Comparison of ENCODE assay signal across 24 cellular contexts in genomic region chr3:193130576-193130975, GRCh38.
"Had no signal": no experiment of that assay in that cellular context is flagged by ENCODE, and none has a peak within 500 bp of the region (broad histone marks: within the 10 kb centered on the region; RNA-seq: fewer than 3 reads in every experiment).

No MANE protein-coding gene starts in this region.

- H3K4me2 ChIP-seq: SK-N-SH had no signal

- FAIRE-seq: RCC 7860 had no signal

- H3K4me3 Mint-ChIP-seq: IgD-negative memory B cell had no signal

- H3K9me3 ChIP-seq: SJSA1, SK-N-SH had no signal

- H3K36me3 Mint-ChIP-seq: IgD-negative memory B cell had no signal

- H3K4me1 Mint-ChIP-seq: IgD-negative memory B cell had no signal

- H3K27me3 ChIP-seq: SJSA1 had no signal

- H3K4me3 ChIP-seq: SJSA1 had no signal

- H3K27ac ChIP-seq: SJSA1 had no signal

- H3K36me3 ChIP-seq: SJSA1 had no signal

- H3K27ac Mint-ChIP-seq: IgD-negative memory B cell had no signal

- DNase-seq: KBM-7, MV-4-11, NCI-H1048, NCI-H1105, NCI-H1417, NCI-H1436 treated with DMSO at 0.1 percent for 48 hours, NCI-H1694 treated with DMSO at 0.1 percent for 48 hours, NCI-H1930, NCI-H2081, NCI-H2171, NCI-H226, NCI-H446, NCI-H510A, NCI-H524 treated with DMSO at 0.1 percent for 48 hours, NCI-H69, NCI-H774, Right ventricle myocardium superior, RPMI8226, SIG-M5, SK-N-SH, SW 1271 had no signal

- H3K9ac ChIP-seq: SK-N-SH had no signal
